Comparison of ENCODE assay signal across 16 cellular contexts in the genomic region with DNA sequence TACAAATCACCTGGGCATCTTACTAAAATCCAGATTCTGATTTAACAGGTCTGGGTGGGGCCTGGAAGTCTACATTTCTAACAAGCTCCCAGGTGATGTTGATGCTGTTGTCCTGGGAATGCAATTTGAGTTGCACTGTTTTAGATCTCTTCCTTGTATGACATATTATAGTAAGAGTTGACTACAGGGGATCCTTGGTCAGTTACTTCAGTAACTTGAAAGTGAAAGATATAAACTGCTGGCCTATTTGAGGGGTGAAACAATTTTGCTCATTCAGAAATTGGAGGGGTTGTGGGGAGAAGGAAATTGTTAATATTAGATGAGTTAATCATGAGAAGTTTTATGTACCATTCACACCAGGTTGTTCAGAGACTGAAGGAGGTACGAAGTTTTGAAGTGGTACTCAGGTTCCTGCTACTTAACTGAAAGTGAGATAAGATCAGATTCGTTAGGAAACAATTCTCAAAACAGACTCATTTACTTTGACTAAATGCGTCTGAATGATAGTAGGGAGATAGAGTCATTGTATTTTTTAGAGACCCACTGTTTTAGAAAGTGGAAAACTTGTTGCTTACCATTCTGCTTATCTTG. TPM values are rescaled to one million over a fixed set of nuclear protein-coding genes. Genes with fewer than 3 reads are reported as not detected.
DNase-seq lines count a peak whose midpoint lies in the region; ATAC-seq lines count a peak whose summit lies in the region.
"Had no signal": no experiment of that assay in that cellular context is flagged by ENCODE, and none has a peak within 500 bp of the region (broad histone marks: within the 10 kb centered on the region; RNA-seq: fewer than 3 reads in every experiment).

No MANE protein-coding gene starts in this region.

- H3K27me3 Mint-ChIP-seq in CD8-positive, alpha-beta memory T cell, result no peaks in the 10 kb centered on the region
- H3K27me3 Mint-ChIP-seq in activated naive CD8-positive, alpha-beta T cell treated with anti-CD3 and anti-CD28 coated beads, Interleukin-2, amount 10 ng/mL, durations not matched to agents 7 days and 5 days, result no peaks in the 10 kb centered on the region

- DNase-seq in CD8-positive, alpha-beta memory T cell, result peak in 2 of 5 donors; percentile 27
- no peak for DNase-seq in activated naive CD8-positive, alpha-beta T cell treated with anti-CD3 and anti-CD28 coated beads, Interleukin-2, amount 10 ng/mL, durations not matched to agents 7 days and 5 days
- DNase-seq in OCI-M2 (lab: John Stamatoyannopoulos, UW; ENCODE audit: unreplicated experiment) (no peak), GM19238 (ENCODE audit: insufficient read length, low spot score) (no peak), posterior cingulate gyrus (no peak)
- DNase-seq: activated CD4-positive, CD25-positive, alpha-beta regulatory T cell treated with anti-CD3 and anti-CD28 coated beads, Interleukin-2, amount 50 U/mL, for 72 hours; dermis blood vessel endothelial cell; NCI-H2029 treated with DMSO at 0.1 percent for 48 hours; stimulated activated CD4-positive, alpha-beta T cell treated with anti-CD3 and anti-CD28 coated beads, Interleukin-4, amount 100 ng/mL, for 24 hours; stomach had no signal

- POLR2A ChIA-PET in CD8-positive, alpha-beta memory T cell (lab: Charles Lee), result no interaction called here
- POLR2A ChIA-PET in activated naive CD8-positive, alpha-beta T cell treated with anti-CD3 and anti-CD28 coated beads, Interleukin-2, amount 10 ng/mL, durations not matched to agents 7 days and 5 days (lab: Charles Lee), result interaction anchor here (0.7 to 2.5 kb wide), 2 partner anchors 12 to 399 kb away, joined by 3 to 10 read pairs; a partner anchor contains a TSS

- CTCF ChIA-PET in CD8-positive, alpha-beta memory T cell (lab: Charles Lee), result interaction anchor here (1.2 kb wide), 1 partner anchor 13 kb away, joined by 3 read pairs; no protein-coding TSS in a partner anchor

- peak; percentile 58 for ATAC-seq in GM19043 (IDR thresholded peaks at IDR 0.05; ENCODE audit: low read depth, unreplicated experiment)
- peak; percentile 55 for ATAC-seq in HG03196 (IDR thresholded peaks at IDR 0.05; ENCODE audit: unreplicated experiment)
- peak; percentile 68 for ATAC-seq in activated naive CD8-positive, alpha-beta T cell treated with anti-CD3 and anti-CD28 coated beads, Interleukin-2, amount 10 ng/mL, durations not matched to agents 7 days and 5 days (ENCODE audit: low read depth)
- no peak for ATAC-seq in GM21528 (IDR thresholded peaks at IDR 0.05; ENCODE audit: low FRiP score, unreplicated experiment)

- peaks cover 58 to 71% (median 65%) of the 10 kb centered on the region in 3 donors for H3K4me1 Mint-ChIP-seq in CD8-positive, alpha-beta memory T cell
- H3K4me1 Mint-ChIP-seq in activated naive CD8-positive, alpha-beta T cell treated with anti-CD3 and anti-CD28 coated beads, Interleukin-2, amount 10 ng/mL, durations not matched to agents 7 days and 5 days, result peaks cover 54% of the 10 kb centered on the region

- peaks cover 24% of the 10 kb centered on the region for H3K4me1 ChIP-seq in CD8-positive, alpha-beta memory T cell (ENCODE audit: insufficient read depth, low read length)
- H3K4me1 ChIP-seq: BLaER1, stomach had no signal

- intact Hi-C loops in posterior cingulate gyrus (cut with DNase I), result no loop called here

- H3K4me3 Mint-ChIP-seq in CD8-positive, alpha-beta memory T cell, result peak overlapping the region; percentile 55 to 86 (median 70)
- peak overlapping the region; percentile 84 for H3K4me3 Mint-ChIP-seq in activated naive CD8-positive, alpha-beta T cell treated with anti-CD3 and anti-CD28 coated beads, Interleukin-2, amount 10 ng/mL, durations not matched to agents 7 days and 5 days

- H3K27ac Mint-ChIP-seq in CD8-positive, alpha-beta memory T cell, result peak overlapping the region; percentile 0 to 90 (median 84)
- peak overlapping the region; percentile 94 for H3K27ac Mint-ChIP-seq in activated naive CD8-positive, alpha-beta T cell treated with anti-CD3 and anti-CD28 coated beads, Interleukin-2, amount 10 ng/mL, durations not matched to agents 7 days and 5 days

- no peaks in the 10 kb centered on the region for H3K27me3 ChIP-seq in CD8-positive, alpha-beta memory T cell (ENCODE audit: insufficient read depth, low read length, poor library complexity, severe bottlenecking)
- H3K27me3 ChIP-seq: stomach had no signal

- no peak overlapping the region for H3K27ac ChIP-seq in CD8-positive, alpha-beta memory T cell (ENCODE audit: low read depth, low read length)
- H3K27ac ChIP-seq: BLaER1, stomach had no signal

- no peaks in the 10 kb centered on the region for H3K9me3 ChIP-seq in CD8-positive, alpha-beta memory T cell (ENCODE audit: low read length)
- H3K9me3 ChIP-seq: BLaER1, stomach had no signal

- H3K9me3 Mint-ChIP-seq in CD8-positive, alpha-beta memory T cell, result no peaks in the 10 kb centered on the region
- H3K9me3 Mint-ChIP-seq in activated naive CD8-positive, alpha-beta T cell treated with anti-CD3 and anti-CD28 coated beads, Interleukin-2, amount 10 ng/mL, durations not matched to agents 7 days and 5 days, result no peaks in the 10 kb centered on the region

- no peak overlapping the region for H3K4me3 ChIP-seq in CD8-positive, alpha-beta memory T cell (ENCODE audit: low read length)
- H3K4me3 ChIP-seq: BLaER1, stomach had no signal

- no peaks in the 10 kb centered on the region for H3K36me3 ChIP-seq in CD8-positive, alpha-beta memory T cell (ENCODE audit: insufficient read depth, low read length)
- H3K36me3 ChIP-seq: BLaER1, stomach had no signal

- H3K36me3 Mint-ChIP-seq in CD8-positive, alpha-beta memory T cell, result peaks cover 0 to 32% (median 5%) of the 10 kb centered on the region in 3 donors
- peaks cover 10% of the 10 kb centered on the region for H3K36me3 Mint-ChIP-seq in activated naive CD8-positive, alpha-beta T cell treated with anti-CD3 and anti-CD28 coated beads, Interleukin-2, amount 10 ng/mL, durations not matched to agents 7 days and 5 days

RNA-seq across cellular contexts. Expression of a gene that starts 12.5 kb away (rescaled TPM):
- 10 to 100 TPM; 90.2 to 94.6 TPM for total RNA-seq in CD8-positive, alpha-beta memory T cell
- polyA plus RNA-seq in CD8-positive, alpha-beta memory T cell, result 151 TPM
- total RNA-seq in activated naive CD8-positive, alpha-beta T cell treated with anti-CD3 and anti-CD28 coated beads, Interleukin-2, amount 10 ng/mL, durations not matched to agents 7 days and 5 days, result 10 to 100 TPM; 45.8 to 51.2 TPM
- total RNA-seq: dermis blood vessel endothelial cell, fibroblast of villous mesenchyme, renal cortical epithelial cell had no signal

RNA-seq across cellular contexts. Expression of a gene that starts 26.4 kb away (rescaled TPM):
- under 1 TPM; 0.29 to 0.46 TPM for total RNA-seq in CD8-positive, alpha-beta memory T cell
- not detected for polyA plus RNA-seq in CD8-positive, alpha-beta memory T cell
- not detected for total RNA-seq in activated naive CD8-positive, alpha-beta T cell treated with anti-CD3 and anti-CD28 coated beads, Interleukin-2, amount 10 ng/mL, durations not matched to agents 7 days and 5 days
- total RNA-seq: dermis blood vessel endothelial cell, fibroblast of villous mesenchyme, renal cortical epithelial cell had no signal
